ENCODE assay signal across 18 cellular contexts in the genomic region with DNA sequence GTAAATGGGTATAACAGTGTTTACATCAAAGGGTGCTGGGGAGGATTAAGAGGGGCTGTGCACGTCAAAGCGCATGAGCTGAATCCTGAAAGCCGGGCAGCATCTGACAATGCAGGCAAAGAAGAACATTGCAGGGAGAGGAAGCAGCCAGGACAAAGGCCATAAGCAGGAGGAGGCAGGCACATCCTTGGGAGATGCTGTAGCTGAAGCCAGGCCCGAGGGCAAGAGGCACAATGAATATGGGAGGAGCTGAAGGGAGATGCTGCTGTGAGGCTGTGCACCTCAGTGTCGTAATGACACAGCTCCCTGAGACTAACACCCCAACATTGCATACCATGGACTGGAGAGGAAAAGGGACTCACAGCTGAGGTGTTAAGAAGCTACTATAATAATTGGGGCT.
"Had no signal": no experiment of that assay in that cellular context is flagged by ENCODE, and none has a peak within 500 bp of the region (broad histone marks: within the 10 kb centered on the region; RNA-seq: fewer than 3 reads in every experiment).

No MANE protein-coding gene starts in this region.

- H3K4me1 ChIP-seq: sigmoid colon, suprapubic skin, thyroid gland, upper lobe of left lung, vagina had no signal

- DNase-seq: endodermal cell; erythroblast; foreskin melanocyte; hypothalamus; immature natural killer cell; mucosa of descending colon; naive thymus-derived CD8-positive, alpha-beta T cell; sigmoid colon; stimulated activated CD4-positive, alpha-beta T cell treated with anti-CD3 and anti-CD28 coated beads, Interleukin-2, amount 100 ng/mL, for 24 hours; stimulated activated CD4-positive, alpha-beta T cell treated with anti-CD3 and anti-CD28 coated beads, Interleukin-4, amount 100 ng/mL, for 4 hours; stimulated activated naive CD4-positive, alpha-beta T cell treated with Interleukin-2 at 50 U/mL for 16 hours; thyroid gland had no signal

- H3K9me3 ChIP-seq: heart right ventricle, mucosa of descending colon, sigmoid colon, suprapubic skin, thyroid gland, upper lobe of left lung, vagina had no signal

- H3K27ac Mint-ChIP-seq: dendritic cell treated with granulocyte-macrophage colony-stimulating factor and Interleukin-4, amounts not matched to agents 40 ng/mL and 50 ng/mL, for 4 days; endodermal cell; immature natural killer cell had no signal

- H3K4me3 ChIP-seq: heart right ventricle, mucosa of descending colon, sigmoid colon, skin epidermis, suprapubic skin, thyroid gland, upper lobe of left lung, vagina had no signal

- H3K27ac ChIP-seq: sigmoid colon, skin epidermis, suprapubic skin, thyroid gland, upper lobe of left lung, vagina had no signal

- H3K4me3 Mint-ChIP-seq: dendritic cell treated with granulocyte-macrophage colony-stimulating factor and Interleukin-4, amounts not matched to agents 40 ng/mL and 50 ng/mL, for 4 days; endodermal cell; immature natural killer cell; naive thymus-derived CD8-positive, alpha-beta T cell had no signal

- H3K36me3 ChIP-seq: thyroid gland had no signal

- H3K27me3 Mint-ChIP-seq: dendritic cell treated with granulocyte-macrophage colony-stimulating factor and Interleukin-4, amounts not matched to agents 40 ng/mL and 50 ng/mL, for 4 days; naive thymus-derived CD8-positive, alpha-beta T cell had no signal

- H3K27me3 ChIP-seq: heart right ventricle, sigmoid colon, suprapubic skin, thyroid gland, upper lobe of left lung, vagina had no signal

- ATAC-seq: mucosa of descending colon; naive thymus-derived CD8-positive, alpha-beta T cell had no signal

- H3K9me3 Mint-ChIP-seq: dendritic cell treated with granulocyte-macrophage colony-stimulating factor and Interleukin-4, amounts not matched to agents 40 ng/mL and 50 ng/mL, for 4 days; endodermal cell; immature natural killer cell; naive thymus-derived CD8-positive, alpha-beta T cell had no signal
